In the genomic region with DNA sequence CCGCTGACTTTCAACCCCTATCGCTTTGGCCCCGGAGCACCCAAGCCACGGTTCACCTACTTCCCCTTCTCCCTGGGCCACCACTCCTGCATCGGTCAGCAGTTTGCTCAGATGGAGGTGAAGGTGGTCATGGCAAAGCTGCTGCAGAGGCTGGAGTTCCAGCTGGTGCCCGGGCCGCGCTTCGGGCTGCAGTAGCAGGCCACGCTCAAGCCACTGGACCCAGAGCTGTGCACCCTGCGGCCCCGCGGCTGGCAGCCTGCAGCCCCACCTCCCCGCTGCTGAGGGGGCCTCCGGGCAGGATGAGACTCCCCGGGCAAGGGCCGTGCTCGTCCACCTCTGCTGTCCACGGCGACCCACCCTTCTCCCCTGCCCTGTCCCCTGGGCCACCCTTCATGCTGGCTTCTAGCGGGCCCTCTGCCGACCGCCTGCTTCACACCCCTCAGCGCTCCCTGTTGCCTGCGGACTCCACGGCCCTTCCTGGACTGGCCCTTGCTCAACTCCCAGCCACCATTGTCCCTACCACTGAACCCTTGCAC, we compare ENCODE assay signal across 13 cellular contexts.
A peak's percentile ranks its signal among the peaks of the same experiment; 100 is the strongest.
DNase-seq lines count a peak whose midpoint lies in the region; ATAC-seq and TF ChIP-seq lines count a peak whose summit lies in the region.
"Had no signal": no experiment of that assay in that cellular context is flagged by ENCODE, and none has a peak within 500 bp of the region (broad histone marks: within the 10 kb centered on the region; RNA-seq: fewer than 3 reads in every experiment).

No MANE protein-coding gene starts in this region.

- ATAC-seq in upper lobe of right lung (peak; percentile 7), HG02798 (IDR thresholded peaks at IDR 0.05; ENCODE audit: poor library complexity, unreplicated experiment) (no peak)
- ATAC-seq: GM23338 had no signal

- H3K36me3 ChIP-seq in endodermal cell (ENCODE audit: control insufficient read depth, insufficient read depth, low read length), result no peaks in the 10 kb centered on the region
- no peaks in the 10 kb centered on the region for H3K36me3 ChIP-seq in upper lobe of right lung
- no peaks in the 10 kb centered on the region for H3K36me3 ChIP-seq in mesendoderm (ENCODE audit: control insufficient read depth, insufficient read depth, low read length)
- H3K36me3 ChIP-seq: BE2C had no signal

- H4K91ac ChIP-seq in H9 (ENCODE audit: insufficient read length, low read depth, low read length), result no peak overlapping the region

- H3K27me3 Mint-ChIP-seq in H9 (ENCODE audit: low read depth), result peaks cover 38% of the 10 kb centered on the region
- H3K27me3 Mint-ChIP-seq in endodermal cell (ENCODE audit: insufficient read depth), result peaks cover 25% of the 10 kb centered on the region

- H2BK12ac ChIP-seq in H9 (ENCODE audit: insufficient read length, low read depth, low read length), result no peak overlapping the region

- no peaks in the 10 kb centered on the region for H3K79me2 ChIP-seq in H9 (ENCODE audit: insufficient read depth, low read length)
- H3K79me2 ChIP-seq in mesendoderm (ENCODE audit: control insufficient read depth, insufficient read depth, low read length), result no peaks in the 10 kb centered on the region

- H3K9ac ChIP-seq in H9 (ENCODE audit: extremely low read depth, insufficient read length, low read length), result no peak overlapping the region
- H3K9ac ChIP-seq in endodermal cell (ENCODE audit: extremely low read depth, low read length, poor library complexity, severe bottlenecking), result no peak overlapping the region
- no peak overlapping the region for H3K9ac ChIP-seq in mesendoderm (ENCODE audit: low read length)

- WGBS in H9 (ENCODE audit: extremely low coverage, insufficient read length, low lambda C conversion rate), result no CpG with 5 or more reads among the region's 26 CpGs
- WGBS in endodermal cell (ENCODE audit: insufficient coverage in 1 of 2, insufficient read length in 1 of 2), 2 experiments, result 93 to 100% methylated on average over 6 to 26 of the region's 26 CpGs
- no CpG with 5 or more reads among the region's 26 CpGs for WGBS in mesendoderm (ENCODE audit: extremely low coverage, insufficient coverage, low lambda C conversion rate)

- no peak for TF ChIP-seq CTCF in H9 (conservative IDR thresholded peaks at IDR 0.05)
- no peak for TF ChIP-seq CTCF in endodermal cell (conservative IDR thresholded peaks at IDR 0.05)
- TF ChIP-seq CTCF in upper lobe of right lung (IDR thresholded peaks at IDR 0.05), result no peak

- H3K36me3 Mint-ChIP-seq in H9 (ENCODE audit: insufficient read depth in 1 of 3, low read depth in 3 of 3) (no peaks in the 10 kb centered on the region), endodermal cell (ENCODE audit: low read depth) (no peaks in the 10 kb centered on the region)
- H3K36me3 Mint-ChIP-seq: CD4-positive, CD25-positive, alpha-beta regulatory T cell; CD8-positive, alpha-beta memory T cell had no signal

- H3K4me3 Mint-ChIP-seq in H9 (no peak overlapping the region), endodermal cell (no peak overlapping the region)
- H3K4me3 Mint-ChIP-seq: CD4-positive, CD25-positive, alpha-beta regulatory T cell; CD8-positive, alpha-beta memory T cell; GM23338 had no signal

- H3K4me2 ChIP-seq in H9 (ENCODE audit: insufficient read depth, insufficient read length, low read length) (no peak overlapping the region), mesendoderm (ENCODE audit: low read length) (no peak overlapping the region)
- H3K4me2 ChIP-seq: GM23338 had no signal

- H3K4me3 ChIP-seq in endodermal cell (ENCODE audit: low read length), result no peak overlapping the region
- H3K4me3 ChIP-seq in upper lobe of right lung, result no peak overlapping the region
- no peak overlapping the region for H3K4me3 ChIP-seq in mesendoderm (ENCODE audit: low read length)
- H3K4me3 ChIP-seq: GM23338 had no signal

- intact Hi-C loops in upper lobe of right lung (cut with DNase I), result no loop called here

- H2BK15ac ChIP-seq in H9 (ENCODE audit: low read depth, low read length) (no peak overlapping the region), mesendoderm (replicated peaks; ENCODE audit: low read depth) (no peak overlapping the region)

- H3K9me3 Mint-ChIP-seq in H9 (no peaks in the 10 kb centered on the region), endodermal cell (peaks cover 7% of the 10 kb centered on the region)
- H3K9me3 Mint-ChIP-seq: CD8-positive, alpha-beta memory T cell; GM23338 had no signal

- H2BK120ac ChIP-seq in H9 (ENCODE audit: low read depth, low read length, poor library complexity, severe bottlenecking) (no peak overlapping the region), mesendoderm (ENCODE audit: low read depth, low read length) (no peak overlapping the region)

- H4K8ac ChIP-seq in H9 (replicated peaks; ENCODE audit: insufficient read length, low read depth, low read length) (no peak overlapping the region), mesendoderm (ENCODE audit: low read depth, low read length) (no peak overlapping the region)

- H3K79me1 ChIP-seq in H9 (ENCODE audit: insufficient read depth, low read depth, low read length, poor library complexity, severe bottlenecking) (no peaks in the 10 kb centered on the region), mesendoderm (ENCODE audit: low read length) (no peaks in the 10 kb centered on the region)

- H3K23me2 ChIP-seq in H9 (ENCODE audit: insufficient read length, low read depth, low read length, poor library complexity, severe bottlenecking), result no peaks in the 10 kb centered on the region

- H2AK5ac ChIP-seq in H9 (ENCODE audit: insufficient read length, low read length), result no peak overlapping the region
- no peak overlapping the region for H2AK5ac ChIP-seq in mesendoderm (ENCODE audit: low read length)

- no peak overlapping the region for H2BK20ac ChIP-seq in H9 (ENCODE audit: low read depth, low read length, poor library complexity, severe bottlenecking)

- H3K9me3 ChIP-seq in H9 (ENCODE audit: control insufficient read depth, low read depth, low read length), result no peaks in the 10 kb centered on the region
- no peaks in the 10 kb centered on the region for H3K9me3 ChIP-seq in endodermal cell (ENCODE audit: control insufficient read depth, low read length)
- H3K9me3 ChIP-seq in upper lobe of right lung, result no peaks in the 10 kb centered on the region
- H3K9me3 ChIP-seq: BE2C had no signal

- H3K4me1 Mint-ChIP-seq in H9 (peaks cover 12 to 13% of the 10 kb centered on the region in 2 experiments), endodermal cell (peaks cover 27% of the 10 kb centered on the region)

- H3K56ac ChIP-seq in H9 (ENCODE audit: insufficient read length, low read depth, low read length), result no peak overlapping the region
- H3K56ac ChIP-seq in mesendoderm (ENCODE audit: low read length), result no peak overlapping the region

- H3K18ac ChIP-seq in H9 (ENCODE audit: insufficient read length, low read depth, low read length) (no peak overlapping the region), mesendoderm (ENCODE audit: low read length) (no peak overlapping the region)

- DNase-seq in H9 (peak; percentile 26), endodermal cell (peak; percentile 30), upper lobe of right lung (no peak), mesendoderm (no peak), GM19240 (ENCODE audit: insufficient read length, low spot score) (no peak)
- DNase-seq: ACHN; BE2C; C1 segment of cervical spinal cord; CD4-positive, CD25-positive, alpha-beta regulatory T cell; CD8-positive, alpha-beta memory T cell; COR-L47 had no signal

- H3K23ac ChIP-seq in H9 (ENCODE audit: insufficient read length, low read depth, low read length), result no peak overlapping the region
- H3K23ac ChIP-seq in mesendoderm (ENCODE audit: low read length), result no peak overlapping the region

- no peak overlapping the region for H3T11ph ChIP-seq in H9 (ENCODE audit: low read length)

- H2AFZ ChIP-seq in H9 (ENCODE audit: low read length), result no peak overlapping the region
- H2AFZ ChIP-seq: GM23338 had no signal

- H4K20me1 ChIP-seq in H9 (ENCODE audit: control insufficient read depth, insufficient read depth, insufficient read length), result no peaks in the 10 kb centered on the region

- H3K4ac ChIP-seq in H9 (ENCODE audit: low read depth, low read length) (no peak overlapping the region), mesendoderm (ENCODE audit: low read depth, low read length) (no peak overlapping the region)

- no peaks in the 10 kb centered on the region for H3K4me1 ChIP-seq in H9 (ENCODE audit: insufficient read depth, low read length)
- peaks cover 20% of the 10 kb centered on the region for H3K4me1 ChIP-seq in endodermal cell (ENCODE audit: control insufficient read depth, insufficient read depth, low read length)
- no peaks in the 10 kb centered on the region for H3K4me1 ChIP-seq in upper lobe of right lung
- peaks cover 1% of the 10 kb centered on the region for H3K4me1 ChIP-seq in mesendoderm (ENCODE audit: control insufficient read depth, low read depth, low read length)
- H3K4me1 ChIP-seq: BE2C had no signal

- H3K27ac Mint-ChIP-seq in H9 (no peak overlapping the region; a peak in 1 of 7 replicates), endodermal cell (no peak overlapping the region)
- H3K27ac Mint-ChIP-seq: CD4-positive, CD25-positive, alpha-beta regulatory T cell; GM23338 had no signal

- no peaks in the 10 kb centered on the region; the same call in 1 of the 2 replicates for H3K27me3 ChIP-seq in H9 (ENCODE audit: insufficient read depth, low read length)
- no peaks in the 10 kb centered on the region for H3K27me3 ChIP-seq in endodermal cell (ENCODE audit: control insufficient read depth, insufficient read depth, low read length, poor library complexity, severe bottlenecking)
- peaks cover 24% of the 10 kb centered on the region for H3K27me3 ChIP-seq in upper lobe of right lung
- H3K27me3 ChIP-seq in mesendoderm (ENCODE audit: insufficient read depth, low read length, poor library complexity), result no peaks in the 10 kb centered on the region

- H4K5ac ChIP-seq in H9 (ENCODE audit: insufficient read length, low read depth, low read length) (no peak overlapping the region), mesendoderm (ENCODE audit: low read length) (no peak overlapping the region)

- H2BK5ac ChIP-seq in H9 (ENCODE audit: insufficient read length, low read length), result no peak overlapping the region
- H2BK5ac ChIP-seq in mesendoderm (ENCODE audit: low read length), result no peak overlapping the region

- no peak overlapping the region for H3K27ac ChIP-seq in H9 (ENCODE audit: insufficient read length, low read depth, low read length)
- no peak overlapping the region for H3K27ac ChIP-seq in endodermal cell (ENCODE audit: low read depth, low read length)
- H3K27ac ChIP-seq in upper lobe of right lung, result no peak overlapping the region
- no peak overlapping the region for H3K27ac ChIP-seq in mesendoderm (ENCODE audit: low read depth, low read length)

- H3K14ac ChIP-seq in H9 (ENCODE audit: insufficient read depth, low read length), result no peak overlapping the region

Comparison
In these comparisons a context has a peak if more than half of its experiments do, and no peak if none do; other contexts are left out.
1. DNase-seq: peak in H9 (single experiment) and endodermal cell (single experiment); none in upper lobe of right lung (single experiment), mesendoderm (single experiment) and GM19240 (single experiment).